Comparison of ENCODE assay signal across 8 cellular contexts in the genomic region with DNA sequence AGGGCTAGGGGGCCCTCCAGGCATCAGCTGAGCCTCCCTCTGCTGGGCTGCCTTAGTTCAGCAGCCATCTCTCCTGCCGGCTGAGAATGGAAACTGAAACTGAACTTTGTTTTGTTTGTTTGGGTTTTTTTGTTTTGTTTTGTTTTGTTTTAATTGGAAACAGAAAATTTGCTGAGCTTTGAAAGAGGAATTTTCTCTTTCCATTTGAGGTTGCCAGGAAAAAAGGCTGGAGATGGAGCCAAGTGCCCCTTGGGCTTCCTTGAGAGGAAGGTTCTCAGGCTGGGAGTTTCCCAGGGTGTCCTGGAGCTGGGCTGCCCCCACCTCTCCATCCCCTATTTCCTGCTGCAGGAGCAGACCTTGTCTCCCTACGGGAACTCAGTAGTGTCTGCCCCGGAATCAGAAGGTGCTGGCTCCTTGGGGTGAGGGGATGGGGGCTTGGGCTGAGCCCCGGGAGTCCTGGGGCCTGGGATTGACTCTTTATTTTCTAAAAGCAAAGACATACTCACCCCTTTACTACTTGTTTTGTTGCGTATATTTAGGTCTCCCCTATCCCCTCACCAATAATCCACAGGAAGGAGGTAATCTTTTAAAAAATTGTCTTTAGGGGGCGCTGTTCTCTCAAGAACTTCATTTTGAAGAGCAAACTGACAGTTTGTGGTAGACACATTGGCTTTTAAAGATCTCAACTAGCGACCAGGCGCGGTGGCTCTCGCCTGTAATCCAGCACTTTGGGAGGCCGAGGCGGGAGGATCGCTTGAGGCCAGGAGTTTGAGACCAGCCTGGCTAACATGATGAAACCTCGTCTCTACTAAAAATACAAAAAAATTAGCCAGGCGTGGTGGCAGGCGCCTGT. TPM values are rescaled to one million over a fixed set of nuclear protein-coding genes. Genes with fewer than 3 reads are reported as not detected.
DNase-seq lines count a peak whose midpoint lies in the region; ATAC-seq and TF ChIP-seq lines count a peak whose summit lies in the region.

No MANE protein-coding gene starts in this region.

- peaks cover 3 to 4% of the 10 kb centered on the region in 2 donors for H3K4me1 ChIP-seq in mucosa of rectum (ENCODE audit: control insufficient read depth in 2 of 2, insufficient read depth in 2 of 2, low read length in 2 of 2)
- H3K4me1 ChIP-seq in thymus (ENCODE audit: control insufficient read depth, insufficient read depth, low read length) = peaks cover 5% of the 10 kb centered on the region

- ATAC-seq in GM18520 (IDR thresholded peaks at IDR 0.05; ENCODE audit: unreplicated experiment) (peak; percentile 57), HG03039 (IDR thresholded peaks at IDR 0.05; ENCODE audit: unreplicated experiment) (peak; percentile 67)

- H3K27me3 ChIP-seq in mucosa of rectum (ENCODE audit: control insufficient read depth in 2 of 2, insufficient read depth in 2 of 2, low read length in 2 of 2) = no peaks in the 10 kb centered on the region
- H3K27me3 ChIP-seq in thymus (ENCODE audit: control insufficient read depth, insufficient read depth) = no peaks in the 10 kb centered on the region

- peak overlapping the region; percentile 77 for H3K27ac Mint-ChIP-seq in endothelial cell (ENCODE audit: unreplicated experiment)

- DNase-seq in AML-193 (lab: John Stamatoyannopoulos, UW) (peak; percentile 75 to 80), NCI-H69 (lab: John Stamatoyannopoulos, UW) (peak; percentile 81), endothelial cell (ENCODE audit: low spot score) (peak; percentile 33)
- peak; percentile 76 for DNase-seq in activated CD8-positive, alpha-beta memory T cell treated with anti-CD3 and anti-CD28 coated beads for 24 hours

- H3K27ac ChIP-seq in mucosa of rectum (ENCODE audit: low read depth in 2 of 2, low read length in 2 of 2) (peak overlapping the region; percentile 59 to 81), thymus (ENCODE audit: low read depth) (peak overlapping the region; percentile 76)

- WGBS in thymus = 50% methylated on average over 16 of the region's 16 CpGs

- H3K4me1 Mint-ChIP-seq in endothelial cell (ENCODE audit: unreplicated experiment) = peaks cover 2% of the 10 kb centered on the region

- TF ChIP-seq CTCF in endothelial cell (IDR thresholded peaks at IDR 0.05; ENCODE audit: unreplicated experiment) = peak; percentile 76

- H3K9me3 Mint-ChIP-seq in endothelial cell (ENCODE audit: unreplicated experiment) = no peaks in the 10 kb centered on the region

- peak overlapping the region; percentile 52 to 55 for H3K9ac ChIP-seq in mucosa of rectum (ENCODE audit: low read depth in 1 of 2, low read length in 2 of 2)

- H3K4me3 ChIP-seq in mucosa of rectum (ENCODE audit: low read length in 2 of 2) = peak overlapping the region; percentile 55 to 73
- peak overlapping the region; percentile 54 for H3K4me3 ChIP-seq in thymus (ENCODE audit: low read length)

- H3K36me3 ChIP-seq in mucosa of rectum (ENCODE audit: control insufficient read depth in 2 of 2, insufficient read depth in 2 of 2, low read length in 2 of 2) (no peaks in the 10 kb centered on the region), thymus (ENCODE audit: control insufficient read depth, insufficient read depth) (no peaks in the 10 kb centered on the region)

- H3K27me3 Mint-ChIP-seq in endothelial cell (ENCODE audit: unreplicated experiment) = no peaks in the 10 kb centered on the region

- H3K9me3 ChIP-seq in mucosa of rectum (ENCODE audit: control insufficient read depth in 2 of 2, low read length in 2 of 2) = no peaks in the 10 kb centered on the region
- H3K9me3 ChIP-seq in thymus (ENCODE audit: control insufficient read depth) = no peaks in the 10 kb centered on the region

- H3K36me3 Mint-ChIP-seq in endothelial cell (ENCODE audit: low read depth, unreplicated experiment) = no peaks in the 10 kb centered on the region

- no peak overlapping the region for H3K4me3 Mint-ChIP-seq in endothelial cell (ENCODE audit: unreplicated experiment)

RNA-seq across cellular contexts. Expression of a gene that starts 21.3 kb away (rescaled TPM):
- not detected for total RNA-seq in endothelial cell (ENCODE audit: unreplicated experiment)
- 5.7 TPM for polyA plus RNA-seq in thymus

RNA-seq across cellular contexts. Expression of a gene that starts 44.1 kb away (rescaled TPM):
- 20.2 TPM for total RNA-seq in endothelial cell (ENCODE audit: unreplicated experiment)
- 10.1 TPM for polyA plus RNA-seq in thymus

Comparison
In these comparisons a context has a peak if more than half of its experiments do, and no peak if none do; other contexts are left out.
1. Peak in every context shown above with its lines: DNase-seq, ATAC-seq, H3K4me3 ChIP-seq and H3K27ac ChIP-seq.